In the genomic region with DNA sequence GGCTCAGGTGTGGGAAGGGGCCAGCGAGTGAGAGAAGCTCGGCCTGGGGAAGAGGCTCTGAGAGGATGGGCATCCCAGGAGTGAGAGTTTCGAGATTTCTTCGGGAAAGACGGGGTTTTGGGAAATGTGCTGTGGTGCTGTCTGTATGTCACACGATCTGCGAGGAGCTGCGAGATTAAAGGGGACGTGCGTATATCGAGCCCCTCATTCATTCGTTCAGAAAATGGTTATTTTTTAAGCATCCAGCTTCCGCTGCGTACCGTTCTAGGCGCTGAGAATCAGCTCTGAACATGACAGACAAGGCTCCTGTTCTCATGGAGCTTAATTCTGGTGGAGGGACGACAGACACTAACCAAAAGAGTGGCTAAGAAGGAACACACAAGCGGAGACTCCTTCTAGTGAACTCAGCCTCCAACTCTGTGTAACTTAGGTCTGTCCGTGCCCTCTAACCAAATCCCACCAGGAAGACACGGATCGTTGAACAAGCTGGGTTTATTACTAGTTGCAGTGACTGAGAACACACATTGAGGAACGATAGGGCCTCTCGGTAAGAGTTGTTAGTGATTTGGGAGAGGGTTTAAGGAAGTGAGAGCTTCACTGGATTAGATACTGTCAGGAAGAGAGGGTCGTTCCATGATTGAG, we compare ENCODE assay signal across 7 cellular contexts. TPM values are rescaled to one million over a fixed set of nuclear protein-coding genes. Genes with fewer than 3 reads are reported as not detected.
A peak's percentile ranks its signal among the peaks of the same experiment; 100 is the strongest.
DNase-seq lines count a peak whose midpoint lies in the region; ATAC-seq, FAIRE-seq and TF ChIP-seq lines count a peak whose summit lies in the region.

No MANE protein-coding gene starts in this region.

- H3K9me3 ChIP-seq in Karpas-422 (ENCODE audit: low read length) (no peaks in the 10 kb centered on the region), ascending aorta (no peaks in the 10 kb centered on the region), keratinocyte (ENCODE audit: control insufficient read depth, low read depth, low read length) (no peaks in the 10 kb centered on the region)

- peaks cover 18 to 20% of the 10 kb centered on the region in 2 donors for H3K36me3 Mint-ChIP-seq in stimulated activated naive B cell treated with anti-CD40 and anti-IgM and Interleukin-4, amounts not matched to agents 10 μg/mL and 1 μg/mL and 100 μg/mL, for 72 hours

- no peaks in the 10 kb centered on the region for H3K9me1 ChIP-seq in keratinocyte (ENCODE audit: control insufficient read depth, extremely low read depth, insufficient read depth, low read length)

- DNase-seq in Karpas-422, result peak; percentile 72
- DNase-seq in ascending aorta (ENCODE audit: low spot score in 2 of 2), result no peak
- DNase-seq in keratinocyte (ENCODE audit: low read depth, low spot score), result no peak
- DNase-seq in stimulated activated naive B cell treated with anti-CD40 and anti-IgM and Interleukin-4, amounts not matched to agents 10 μg/mL and 1 μg/mL and 100 μg/mL, for 72 hours, result no peak
- DNase-seq in UCSD-AML1 (lab: John Stamatoyannopoulos, UW; ENCODE audit: unreplicated experiment), result no peak
- DNase-seq in AML-193 (lab: John Stamatoyannopoulos, UW), result no peak

- no peak for FAIRE-seq in keratinocyte (lab: Jason Lieb, UNC)

- H3K4me1 Mint-ChIP-seq in stimulated activated naive B cell treated with anti-CD40 and anti-IgM and Interleukin-4, amounts not matched to agents 10 μg/mL and 1 μg/mL and 100 μg/mL, for 72 hours, result peaks cover 24 to 33% of the 10 kb centered on the region in 2 donors

- H3K4me2 ChIP-seq in Karpas-422 (ENCODE audit: low read depth, low read length, poor library complexity, severe bottlenecking) (peak overlapping the region; percentile 90), keratinocyte (ENCODE audit: control insufficient read depth, extremely low read depth, insufficient read depth, low read depth, low read length) (peak overlapping the region; percentile 95)

- H3K27ac ChIP-seq in Karpas-422 (ENCODE audit: low read length), result no peak overlapping the region
- peak overlapping the region; percentile 97 to 99 for H3K27ac ChIP-seq in ascending aorta
- H3K27ac ChIP-seq in keratinocyte (ENCODE audit: control insufficient read depth, insufficient read depth, low read length), result peak overlapping the region; percentile 96

- intact Hi-C loops in ascending aorta (cut with DNase I), result loop anchor here (2.0 to 10.0 kb wide), 6 partner anchors 52 to 688 kb away; a partner anchor contains a TSS

- H3K9me2 ChIP-seq in Karpas-422 (replicated peaks; ENCODE audit: insufficient read depth, low read length), result no peaks in the 10 kb centered on the region

- no peaks in the 10 kb centered on the region for H3K27me3 Mint-ChIP-seq in stimulated activated naive B cell treated with anti-CD40 and anti-IgM and Interleukin-4, amounts not matched to agents 10 μg/mL and 1 μg/mL and 100 μg/mL, for 72 hours

- no peaks in the 10 kb centered on the region for H3K9me3 Mint-ChIP-seq in stimulated activated naive B cell treated with anti-CD40 and anti-IgM and Interleukin-4, amounts not matched to agents 10 μg/mL and 1 μg/mL and 100 μg/mL, for 72 hours

- dilution Hi-C loops in keratinocyte (cut with MboI; ENCODE audit: extremely low pct_ligation_motif_present, low sequenced_read_pairs), result no loop called here

- H3K27ac Mint-ChIP-seq in stimulated activated naive B cell treated with anti-CD40 and anti-IgM and Interleukin-4, amounts not matched to agents 10 μg/mL and 1 μg/mL and 100 μg/mL, for 72 hours, result peak overlapping the region; percentile 97

- peak overlapping the region; percentile 85 for H3K4me3 ChIP-seq in GM12875 (ENCODE audit: low read depth, low read length)
- H3K4me3 ChIP-seq in Karpas-422 (ENCODE audit: low read length), result peak overlapping the region; percentile 83
- peak overlapping the region; percentile 74 to 88 for H3K4me3 ChIP-seq in ascending aorta
- peak overlapping the region; percentile 87 to 96 (median 88) for H3K4me3 ChIP-seq in keratinocyte (ENCODE audit: control insufficient read depth in 2 of 3, extremely low read depth in 1 of 3, insufficient read depth in 2 of 3, low read depth in 1 of 3, low read length in 3 of 3)

- H4K20me1 ChIP-seq in Karpas-422 (ENCODE audit: insufficient read depth, low read depth, low read length), result peaks cover 17% of the 10 kb centered on the region
- H4K20me1 ChIP-seq in keratinocyte (ENCODE audit: control insufficient read depth, extremely low read depth, insufficient read depth, low read length), result peaks cover 3% of the 10 kb centered on the region

- no peaks in the 10 kb centered on the region for H3K36me3 ChIP-seq in Karpas-422 (ENCODE audit: insufficient read depth, low read length)
- H3K36me3 ChIP-seq in ascending aorta, result no peaks in the 10 kb centered on the region
- H3K36me3 ChIP-seq in keratinocyte (ENCODE audit: control insufficient read depth in 2 of 2, extremely low read depth in 1 of 2, insufficient read depth in 2 of 2, low read length in 2 of 2), result no peaks in the 10 kb centered on the region

- TF ChIP-seq CTCF in GM12875 (IDR thresholded peaks at IDR 0.05; ENCODE audit: borderline replicate concordance, insufficient read depth, low read depth, low read length), result no peak
- TF ChIP-seq CTCF in ascending aorta (IDR thresholded peaks at IDR 0.05), result no peak
- no peak for TF ChIP-seq CTCF in keratinocyte (optimal IDR thresholded peaks at IDR 0.05 in 1 of 3, IDR thresholded peaks at IDR 0.05 in 1 of 3, conservative IDR thresholded peaks at IDR 0.05 in 1 of 3; ENCODE audit: extremely low read depth in 1 of 3, insufficient read depth in 2 of 3, low read length in 3 of 3)

- peak; percentile 4 to 6 for ATAC-seq in stimulated activated naive B cell treated with anti-CD40 and anti-IgM and Interleukin-4, amounts not matched to agents 10 μg/mL and 1 μg/mL and 100 μg/mL, for 72 hours (replicated peaks)

- H3K79me2 ChIP-seq in Karpas-422 (ENCODE audit: low read length) (peaks cover 47% of the 10 kb centered on the region), keratinocyte (ENCODE audit: control insufficient read depth, insufficient read depth, low read length) (peaks cover 43% of the 10 kb centered on the region)

- peak overlapping the region; percentile 78 for H3K9ac ChIP-seq in Karpas-422 (ENCODE audit: low read length)
- H3K9ac ChIP-seq in keratinocyte (ENCODE audit: control insufficient read depth, extremely low read depth, insufficient read depth, low read length), result peak overlapping the region; percentile 94

- H3K4me1 ChIP-seq in Karpas-422 (ENCODE audit: low read length) (peaks cover 37% of the 10 kb centered on the region), ascending aorta (peaks cover 6 to 30% of the 10 kb centered on the region in 2 donors), keratinocyte (ENCODE audit: control insufficient read depth, extremely low read depth, insufficient read depth, low read length) (peaks cover 60% of the 10 kb centered on the region)

- peak overlapping the region; percentile 89 to 91 for H3K4me3 Mint-ChIP-seq in stimulated activated naive B cell treated with anti-CD40 and anti-IgM and Interleukin-4, amounts not matched to agents 10 μg/mL and 1 μg/mL and 100 μg/mL, for 72 hours

- peak overlapping the region; percentile 92 for H2AFZ ChIP-seq in Karpas-422 (ENCODE audit: low read length)
- H2AFZ ChIP-seq in keratinocyte (ENCODE audit: control insufficient read depth, low read length), result peak overlapping the region; percentile 98

- no peaks in the 10 kb centered on the region for H3K27me3 ChIP-seq in Karpas-422 (ENCODE audit: low read length)
- H3K27me3 ChIP-seq in ascending aorta, result no peaks in the 10 kb centered on the region
- no peaks in the 10 kb centered on the region for H3K27me3 ChIP-seq in keratinocyte (ENCODE audit: control insufficient read depth, extremely low read depth, insufficient read depth, low read length)

RNA-seq across cellular contexts. Expression of a gene that starts 0.8 kb away (rescaled TPM):
- total RNA-seq in Karpas-422 (2014; rRNA removed; shearing (Covaris generic); ENCODE audit: low replicate concordance), result 52.3 and 72.9 TPM in 2 replicates
- 34.6 TPM for total RNA-seq in ascending aorta
- 36.5 to 48.4 TPM (median 44.0 TPM) in 3 replicates for polyA plus RNA-seq in keratinocyte
- polyA plus RNA-seq in keratinocyte (2011; ENCODE audit: low read depth), result 26.6 TPM
- polyA plus RNA-seq in keratinocyte (2011; cell fraction: cytosol; rRNA removed), result 34.3 and 54.3 TPM in 2 replicates
- 40.9 and 43.3 TPM in 2 replicates for polyA plus RNA-seq in keratinocyte (2011; cell fraction: nucleus; rRNA removed)
- polyA plus RNA-seq in keratinocyte (2012; ENCODE audit: low replicate concordance), result 28.3 and 28.4 TPM in 2 replicates
- 57.7 to 102 TPM (median 100 TPM) in 3 replicates for polyA minus RNA-seq in keratinocyte
- polyA minus RNA-seq in keratinocyte (2011; cell fraction: cytosol; rRNA and poly(A)+ RNA removed), result 58.7 TPM
- polyA minus RNA-seq in keratinocyte (2011; cell fraction: nucleus; rRNA and poly(A)+ RNA removed), result 35.9 and 69.2 TPM in 2 replicates
